Comparison of ENCODE assay signal across 8 cellular contexts in genomic region chr7:94087664-94088352, GRCh38.
DNase-seq lines count a peak whose midpoint lies in the region; ATAC-seq, FAIRE-seq and TF ChIP-seq lines count a peak whose summit lies in the region.

No MANE protein-coding gene starts in this region.

- DNase-seq in A673 (ENCODE audit: low spot score) (peak; percentile 74), GM12892 (ENCODE audit: insufficient read length) (peak; percentile 26), NCI-H1092 treated with DMSO at 0.1 percent for 48 hours (lab: John Stamatoyannopoulos, UW) (peak; percentile 67), SKM-1 treated with dmso at 0.1 percent for 144 hours (lab: John Stamatoyannopoulos, UW; ENCODE audit: unreplicated experiment) (peak; percentile 42), bronchial epithelial cell (ENCODE audit: low read depth) (peak; percentile 75), kidney epithelial cell (ENCODE audit: low read depth) (peak; percentile 52)
- peak; percentile 11 for DNase-seq in stimulated activated CD4-positive, alpha-beta T cell treated with anti-CD3 and anti-CD28 coated beads, Interleukin-4, amount 100 ng/mL, for 1 hour

- H3K9me3 ChIP-seq in A673 (ENCODE audit: low read depth, low read length, poor library complexity, severe bottlenecking): no peaks in the 10 kb centered on the region

- POLR2A ChIA-PET in A673 (lab: Charles Lee; ENCODE audit: low non-redundant PET): no interaction called here

- FAIRE-seq in GM12892 (lab: Jason Lieb, UNC): peak; percentile 81
- no peak for FAIRE-seq in bronchial epithelial cell (lab: Jason Lieb, UNC)

- peak overlapping the region; percentile 20 for H3K4me3 ChIP-seq in A673 (ENCODE audit: low read depth, low read length, poor library complexity, severe bottlenecking)
- H3K4me3 ChIP-seq in bronchial epithelial cell (ENCODE audit: low read depth, low read length): no peak overlapping the region
- H3K4me3 ChIP-seq in kidney epithelial cell (ENCODE audit: low read depth, low read length): no peak overlapping the region

- BruUV-seq in A673 (replicated peaks; lab: Mats Ljungman, UMichigan): no TSS peak

- H3K4me1 ChIP-seq in A673 (ENCODE audit: insufficient read depth, low read length, poor library complexity, severe bottlenecking): peaks cover 17% of the 10 kb centered on the region

- ATAC-seq in HG02763 (IDR thresholded peaks at IDR 0.05; ENCODE audit: unreplicated experiment): peak; percentile 97

- TF ChIP-seq CTCF in A673 (conservative IDR thresholded peaks at IDR 0.05; ENCODE audit: low read depth, low read length): peak; percentile 86
- TF ChIP-seq CTCF in bronchial epithelial cell (IDR thresholded peaks at IDR 0.05; ENCODE audit: insufficient read depth, low read length, severe bottlenecking): peak; percentile 69
- TF ChIP-seq CTCF in kidney epithelial cell (IDR thresholded peaks at IDR 0.05; ENCODE audit: insufficient read depth, low read length, poor library complexity, severe bottlenecking): peak; percentile 64

- no peak overlapping the region for H3K27ac ChIP-seq in A673 (ENCODE audit: low read depth, low read length, poor library complexity, severe bottlenecking)

- intact Hi-C loops in A673 (cut with micrococcal nuclease; ENCODE audit: unreplicated experiment): loop anchor here (1.0 to 10.0 kb wide), 6 partner anchors 134 to 466 kb away; no protein-coding TSS in a partner anchor

- H3K27me3 ChIP-seq in A673 (replicated peaks; ENCODE audit: insufficient read depth, low read depth, low read length, poor library complexity) (no peaks in the 10 kb centered on the region), bronchial epithelial cell (ENCODE audit: control insufficient read depth, insufficient read depth, low read length) (no peaks in the 10 kb centered on the region), kidney epithelial cell (ENCODE audit: control insufficient read depth, insufficient read depth, low read length) (no peaks in the 10 kb centered on the region)

- H3K36me3 ChIP-seq in A673 (ENCODE audit: insufficient read depth, low read length, poor library complexity, severe bottlenecking) (no peaks in the 10 kb centered on the region), bronchial epithelial cell (ENCODE audit: control insufficient read depth, insufficient read depth, low read length) (no peaks in the 10 kb centered on the region), kidney epithelial cell (ENCODE audit: control insufficient read depth, insufficient read depth, low read length) (no peaks in the 10 kb centered on the region)

- TF ChIP-seq POLR2A in GM12892 (IDR thresholded peaks at IDR 0.05; ENCODE audit: low read depth, low read length): no peak

- CTCF ChIA-PET in A673 (lab: Charles Lee): interaction anchor here (0.8 to 1.2 kb wide), 3 partner anchors 31 to 466 kb away, joined by 3 read pairs; no protein-coding TSS in a partner anchor

Comparison
In these comparisons a context has a peak if more than half of its experiments do, and no peak if none do; other contexts are left out.
1. DNase-seq: peak in every context shown above with its lines; median percentile 75 in bronchial epithelial cell; 74 in A673; 67 in NCI-H1092 treated with DMSO at 0.1 percent for 48 hours; 52 in kidney epithelial cell; 42 in SKM-1 treated with dmso at 0.1 percent for 144 hours; 26 in GM12892; 11 in stimulated activated CD4-positive, alpha-beta T cell treated with anti-CD3 and anti-CD28 coated beads, Interleukin-4, amount 100 ng/mL, for 1 hour.